ENCODE assay signal across 1 cellular context in genomic region chr14:105563347-105563737, GRCh38.
TF ChIP-seq lines count a peak whose summit lies in the region.

No MANE protein-coding gene starts in this region.

TF ChIP-seq in K562, 482 proteins besides CTCF, POLR2A, EP300 and RAD21:
- TF ChIP-seq E2F5 (CRISPR knock-in tag; IDR thresholded peaks at IDR 0.05): no peak
- TF ChIP-seq ZNF324 (CRISPR knock-in tag; IDR thresholded peaks at IDR 0.05): no peak
- no peak for TF ChIP-seq GABPB1 (CRISPR knock-in tag; IDR thresholded peaks at IDR 0.05)
- TF ChIP-seq MCM7 (IDR thresholded peaks at IDR 0.05): no peak
- TF ChIP-seq EGR1 (conservative IDR thresholded peaks at IDR 0.05): 0 out of 2 replicates have a peak, but pooled peaks have one; percentile 23
- TF ChIP-seq MXI1 (IDR thresholded peaks at IDR 0.05; ENCODE audit: low read depth, low read length): no peak
- TF ChIP-seq ZNF512 (tag; IDR thresholded peaks at IDR 0.05): no peak
